ENCODE assay signal across 13 cellular contexts in genomic region chr7:138828302-138828701, GRCh38. TPM values are rescaled to one million over a fixed set of nuclear protein-coding genes. Genes with fewer than 3 reads are reported as not detected.
"Had no signal": no experiment of that assay in that cellular context is flagged by ENCODE, and none has a peak within 500 bp of the region (broad histone marks: within the 10 kb centered on the region; RNA-seq: fewer than 3 reads in every experiment).

No MANE protein-coding gene starts in this region.

- H3K4me1 Mint-ChIP-seq: IgD-negative memory B cell had no signal

- H3K27ac ChIP-seq: GM23248, HL-60, KMS-11 had no signal

- ATAC-seq: HCT116, HepG2 had no signal

- H3K9ac ChIP-seq: GM23248, KMS-11 had no signal

- DNase-seq: GM23248, GOT3, H7, HFFc6, KBM-7 had no signal

- H3K4me1 ChIP-seq: HAP-1 had no signal

- H2AFZ ChIP-seq: GM23248 had no signal

- H3K9me3 ChIP-seq: HAP-1 had no signal

- H3K36me3 ChIP-seq: HAP-1 had no signal

- H3K4me3 Mint-ChIP-seq: HFFc6, IgD-negative memory B cell had no signal

- H3K4me2 ChIP-seq: KMS-11 had no signal

- H3K4me3 ChIP-seq: GM23248, HAP-1 had no signal

- H3K27ac Mint-ChIP-seq: HFFc6, IgD-negative memory B cell had no signal

RNA-seq across cellular contexts. Expression of gene TMEM213, which starts 30.5 kb away (rescaled TPM):
- total RNA-seq: GM23248, H4, H7, HepG2, HFFc6, HT1080 had no signal
